Comparison of ENCODE assay signal across 16 cellular contexts in genomic region chr1:25039229-25039628, GRCh38.
DNase-seq lines count a peak whose midpoint lies in the region; ATAC-seq and TF ChIP-seq lines count a peak whose summit lies in the region.
"Had no signal": no experiment of that assay in that cellular context is flagged by ENCODE, and none has a peak within 500 bp of the region (broad histone marks: within the 10 kb centered on the region; RNA-seq: fewer than 3 reads in every experiment).

No MANE protein-coding gene starts in this region.

- no peak overlapping the region for H3K27ac ChIP-seq in esophagus squamous epithelium
- H3K27ac ChIP-seq: RWPE1, VCaP had no signal

- no peak for ATAC-seq in HG03159 (IDR thresholded peaks at IDR 0.05; ENCODE audit: unreplicated experiment)
- ATAC-seq: right cardiac atrium had no signal

- WGBS in esophagus squamous epithelium, 2 donors: 35 to 60% methylated on average over 2 of the region's 8 CpGs

- no peaks in the 10 kb centered on the region for H3K9me3 ChIP-seq in esophagus squamous epithelium

- intact Hi-C loops in posterior vena cava (cut with DNase I): loop anchor here in 1 of 2 donors (5.0 kb wide), 2 partner anchors 107 to 187 kb away; partner anchors contain the start of gene RUNX3
- intact Hi-C loops in esophagus squamous epithelium (cut with DNase I): no loop called here

- peak; percentile 36; the same call in 1 of the 2 replicates for TF ChIP-seq CTCF in WI38 (IDR thresholded peaks at IDR 0.05; ENCODE audit: low read depth, low read length)
- TF ChIP-seq CTCF in esophagus squamous epithelium (IDR thresholded peaks at IDR 0.05): no peak

- TF ChIP-seq POLR2A in esophagus squamous epithelium (IDR thresholded peaks at IDR 0.05): no peak

- H3K27me3 ChIP-seq in esophagus squamous epithelium: peaks cover 0 to 46% (median 0%) of the 10 kb centered on the region in 4 donors

- H3K4me3 ChIP-seq in WI38 (ENCODE audit: low read depth, low read length) (no peak overlapping the region), esophagus squamous epithelium (no peak overlapping the region)
- H3K4me3 ChIP-seq: lung had no signal

- peaks cover 0 to 4% (median 0%) of the 10 kb centered on the region in 3 donors for H3K4me1 ChIP-seq in esophagus squamous epithelium

- H3K36me3 ChIP-seq in esophagus squamous epithelium: no peaks in the 10 kb centered on the region

- DNase-seq in EH (ENCODE audit: low read depth) (peak; percentile 26), HT1080 (ENCODE audit: low read depth) (peak; percentile 14), myocyte (ENCODE audit: low read depth) (peak; percentile 78), posterior vena cava (ENCODE audit: low spot score) (no peak), COLO829 (ENCODE audit: low spot score) (no peak), esophagus squamous epithelium (lab: John Stamatoyannopoulos, UW) (no peak)
- DNase-seq: Calu3, NCI-H1105, NCI-H526 treated with DMSO at 0.1 percent for 48 hours, right cardiac atrium, SW 1271 had no signal

Comparison
In these comparisons a context has a peak if more than half of its experiments do, and no peak if none do; other contexts are left out.
1. DNase-seq: peak in EH (single experiment), HT1080 (single experiment) and myocyte (single experiment); none in posterior vena cava (single experiment), COLO829 (single experiment) and esophagus squamous epithelium (single experiment).